In the genomic region with DNA sequence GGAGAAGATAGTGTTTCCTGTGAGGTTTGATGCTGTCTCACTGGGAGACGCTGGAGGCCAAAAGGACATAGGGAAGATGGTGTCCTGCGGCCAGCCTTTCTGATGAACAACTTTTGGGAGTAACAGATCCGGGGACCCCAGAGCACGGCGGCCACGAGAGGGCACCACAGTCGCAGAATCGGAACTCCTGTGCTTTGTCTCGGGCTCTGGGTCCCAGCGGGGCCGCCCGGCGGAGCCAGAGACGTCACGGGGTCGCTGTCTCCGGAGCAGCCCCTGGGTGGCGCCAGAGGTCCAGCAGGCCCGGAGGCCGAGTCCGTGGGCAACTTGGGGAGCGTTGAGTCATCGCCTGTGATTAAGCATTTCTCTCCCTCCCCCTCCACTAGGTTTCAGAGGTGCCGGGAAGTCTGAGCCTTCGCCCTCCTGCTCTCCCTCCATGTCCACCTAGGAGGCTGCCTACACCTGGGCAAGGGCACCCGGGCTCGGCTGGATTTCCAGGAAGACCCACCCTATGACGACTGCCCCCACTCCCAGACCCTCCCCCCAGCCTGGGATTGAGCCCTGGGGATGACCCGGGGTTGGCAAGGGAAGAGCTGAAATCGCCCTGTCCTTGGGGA, we compare ENCODE assay signal across 8 cellular contexts. TPM values are rescaled to one million over a fixed set of nuclear protein-coding genes. Genes with fewer than 3 reads are reported as not detected.
A peak's percentile ranks its signal among the peaks of the same experiment; 100 is the strongest.
DNase-seq lines count a peak whose midpoint lies in the region; ATAC-seq, FAIRE-seq and TF ChIP-seq lines count a peak whose summit lies in the region.

No MANE protein-coding gene starts in this region.

- peak overlapping the region; percentile 66 for H3K4me3 Mint-ChIP-seq in activated T-helper 1 cell treated with anti-CD3 and anti-CD28 coated beads, Interleukin-12 subunit alpha, Interleukin-12 subunit beta, Interleukin-2, Interleukin-4 antibody, amounts not matched to agents 30 ng/mL and 10 ng/mL and 1 ng/mL, durations not matched to agents 14 hours and 24 hours and 36 hours
- H3K4me3 Mint-ChIP-seq in naive thymus-derived CD8-positive, alpha-beta T cell = peak overlapping the region; percentile 47 to 77 (median 67)
- H3K4me3 Mint-ChIP-seq in stimulated activated naive B cell treated with anti-CD40 and anti-IgM and Interleukin-4, amounts not matched to agents 10 μg/mL and 1 μg/mL and 100 μg/mL, for 72 hours = peak overlapping the region; percentile 29 to 43

- H3K36me3 Mint-ChIP-seq in activated T-helper 1 cell treated with anti-CD3 and anti-CD28 coated beads, Interleukin-12 subunit alpha, Interleukin-12 subunit beta, Interleukin-2, Interleukin-4 antibody, amounts not matched to agents 30 ng/mL and 10 ng/mL and 1 ng/mL, durations not matched to agents 14 hours and 24 hours and 36 hours (ENCODE audit: low read depth) = no peaks in the 10 kb centered on the region
- H3K36me3 Mint-ChIP-seq in naive thymus-derived CD8-positive, alpha-beta T cell = no peaks in the 10 kb centered on the region
- H3K36me3 Mint-ChIP-seq in stimulated activated naive B cell treated with anti-CD40 and anti-IgM and Interleukin-4, amounts not matched to agents 10 μg/mL and 1 μg/mL and 100 μg/mL, for 72 hours = no peaks in the 10 kb centered on the region

- peak overlapping the region; percentile 76 for H3K4me2 ChIP-seq in DND-41 (ENCODE audit: insufficient read depth, low read length)

- H3K9me3 Mint-ChIP-seq in activated T-helper 1 cell treated with anti-CD3 and anti-CD28 coated beads, Interleukin-12 subunit alpha, Interleukin-12 subunit beta, Interleukin-2, Interleukin-4 antibody, amounts not matched to agents 30 ng/mL and 10 ng/mL and 1 ng/mL, durations not matched to agents 14 hours and 24 hours and 36 hours = no peaks in the 10 kb centered on the region
- no peaks in the 10 kb centered on the region for H3K9me3 Mint-ChIP-seq in naive thymus-derived CD8-positive, alpha-beta T cell
- no peaks in the 10 kb centered on the region for H3K9me3 Mint-ChIP-seq in stimulated activated naive B cell treated with anti-CD40 and anti-IgM and Interleukin-4, amounts not matched to agents 10 μg/mL and 1 μg/mL and 100 μg/mL, for 72 hours

- 0 out of 2 replicates have a peak, but pooled peaks cover 4% of the 10 kb centered on the region for H3K79me2 ChIP-seq in DND-41 (ENCODE audit: insufficient read depth, low read length)

- H3K27me3 Mint-ChIP-seq in activated T-helper 1 cell treated with anti-CD3 and anti-CD28 coated beads, Interleukin-12 subunit alpha, Interleukin-12 subunit beta, Interleukin-2, Interleukin-4 antibody, amounts not matched to agents 30 ng/mL and 10 ng/mL and 1 ng/mL, durations not matched to agents 14 hours and 24 hours and 36 hours (ENCODE audit: insufficient read depth) = peaks cover 12% of the 10 kb centered on the region
- H3K27me3 Mint-ChIP-seq in naive thymus-derived CD8-positive, alpha-beta T cell = no peaks in the 10 kb centered on the region
- peaks cover 0 to 12% of the 10 kb centered on the region in 2 donors for H3K27me3 Mint-ChIP-seq in stimulated activated naive B cell treated with anti-CD40 and anti-IgM and Interleukin-4, amounts not matched to agents 10 μg/mL and 1 μg/mL and 100 μg/mL, for 72 hours

- H2AFZ ChIP-seq in DND-41 (ENCODE audit: low read depth, low read length) = peak overlapping the region; percentile 42

- no peaks in the 10 kb centered on the region for H3K9me3 ChIP-seq in DND-41 (ENCODE audit: insufficient read depth, low read length, severe bottlenecking)

- TF ChIP-seq CTCF in DND-41 (IDR thresholded peaks at IDR 0.05; ENCODE audit: borderline replicate concordance, extremely low read depth, low read length, poor library complexity, severe bottlenecking) = peak; percentile 99

- DNase-seq in DND-41 (peak; percentile 97), Kasumi-1 (lab: John Stamatoyannopoulos, UW) (peak; percentile 95), RCC 7860 (ENCODE audit: low spot score) (peak; percentile 93), fibroblast of gingiva (ENCODE audit: low read depth) (peak; percentile 91)
- peak; percentile 97 for DNase-seq in activated T-helper 1 cell treated with anti-CD3 and anti-CD28 coated beads, Interleukin-12 subunit alpha, Interleukin-12 subunit beta, Interleukin-2, Interleukin-4 antibody, amounts not matched to agents 30 ng/mL and 10 ng/mL and 1 ng/mL, durations not matched to agents 14 hours and 24 hours and 36 hours (ENCODE audit: low spot score)
- DNase-seq in naive thymus-derived CD8-positive, alpha-beta T cell = peak; percentile 93 to 98 (median 95)
- DNase-seq in stimulated activated naive B cell treated with anti-CD40 and anti-IgM and Interleukin-4, amounts not matched to agents 10 μg/mL and 1 μg/mL and 100 μg/mL, for 72 hours = peak; percentile 95

- peaks cover 4% of the 10 kb centered on the region; the same call in 1 of the 2 replicates for H4K20me1 ChIP-seq in DND-41 (ENCODE audit: insufficient read depth, low read length)

- peak overlapping the region; percentile 99 for H3K27ac ChIP-seq in DND-41 (ENCODE audit: low read length)

- peaks cover 4% of the 10 kb centered on the region; the same call in 1 of the 2 replicates for H3K36me3 ChIP-seq in DND-41 (ENCODE audit: insufficient read depth, low read length)

- POLR2A ChIA-PET in naive thymus-derived CD8-positive, alpha-beta T cell (lab: Charles Lee) = interaction anchor here (0.6 to 6.6 kb wide), 9 partner anchors 25 to 490 kb away, joined by 3 to 41 read pairs (median 4); a partner anchor contains a TSS

- H3K4me1 Mint-ChIP-seq in activated T-helper 1 cell treated with anti-CD3 and anti-CD28 coated beads, Interleukin-12 subunit alpha, Interleukin-12 subunit beta, Interleukin-2, Interleukin-4 antibody, amounts not matched to agents 30 ng/mL and 10 ng/mL and 1 ng/mL, durations not matched to agents 14 hours and 24 hours and 36 hours (ENCODE audit: low read depth) = peaks cover 27% of the 10 kb centered on the region
- peaks cover 7 to 44% (median 40%) of the 10 kb centered on the region in 4 donors for H3K4me1 Mint-ChIP-seq in naive thymus-derived CD8-positive, alpha-beta T cell
- H3K4me1 Mint-ChIP-seq in stimulated activated naive B cell treated with anti-CD40 and anti-IgM and Interleukin-4, amounts not matched to agents 10 μg/mL and 1 μg/mL and 100 μg/mL, for 72 hours = peaks cover 30 to 34% of the 10 kb centered on the region in 2 donors

- H3K27ac Mint-ChIP-seq in activated T-helper 1 cell treated with anti-CD3 and anti-CD28 coated beads, Interleukin-12 subunit alpha, Interleukin-12 subunit beta, Interleukin-2, Interleukin-4 antibody, amounts not matched to agents 30 ng/mL and 10 ng/mL and 1 ng/mL, durations not matched to agents 14 hours and 24 hours and 36 hours = peak overlapping the region; percentile 89
- H3K27ac Mint-ChIP-seq in naive thymus-derived CD8-positive, alpha-beta T cell = peak overlapping the region in 9 of 10 donors; percentile 11 to 77 (median 73)
- peak overlapping the region; percentile 87 for H3K27ac Mint-ChIP-seq in stimulated activated naive B cell treated with anti-CD40 and anti-IgM and Interleukin-4, amounts not matched to agents 10 μg/mL and 1 μg/mL and 100 μg/mL, for 72 hours

- peaks cover 52% of the 10 kb centered on the region for H3K4me1 ChIP-seq in DND-41 (ENCODE audit: insufficient read depth, low read length)

- peak; percentile 72 for ATAC-seq in DND-41 (ENCODE audit: insufficient read depth, low read depth)
- peak; percentile 86 for ATAC-seq in GM21825 (IDR thresholded peaks at IDR 0.05; ENCODE audit: unreplicated experiment)
- ATAC-seq in naive thymus-derived CD8-positive, alpha-beta T cell = peak; percentile 94
- peak; percentile 91 to 94 for ATAC-seq in stimulated activated naive B cell treated with anti-CD40 and anti-IgM and Interleukin-4, amounts not matched to agents 10 μg/mL and 1 μg/mL and 100 μg/mL, for 72 hours (replicated peaks)

- peak overlapping the region; percentile 55 for H3K9ac ChIP-seq in DND-41 (ENCODE audit: low read depth, low read length)

- peak overlapping the region in 1 of 2 experiments; percentile 50; a peak in 2 of 4 replicates for H3K4me3 ChIP-seq in DND-41 (ENCODE audit: low read depth in 1 of 2, low read length in 2 of 2)

- intact Hi-C loops in activated T-helper 1 cell treated with anti-CD3 and anti-CD28 coated beads, Interleukin-12 subunit alpha, Interleukin-12 subunit beta, Interleukin-2, Interleukin-4 antibody, amounts not matched to agents 30 ng/mL and 10 ng/mL and 1 ng/mL, durations not matched to agents 14 hours and 24 hours and 36 hours (cut with micrococcal nuclease) = loop anchor here (1.0 to 10.0 kb wide), 14 partner anchors 26 to 607 kb away; a partner anchor contains a TSS

- FAIRE-seq in RCC 7860 (lab: Jason Lieb, UNC) = peak; percentile 79

- no peaks in the 10 kb centered on the region for H3K27me3 ChIP-seq in DND-41 (ENCODE audit: insufficient read depth, low read length, poor library complexity)

RNA-seq across cellular contexts. Expression of a gene that starts 3.2 kb away (rescaled TPM):
- total RNA-seq in activated T-helper 1 cell treated with anti-CD3 and anti-CD28 coated beads, Interleukin-12 subunit alpha, Interleukin-12 subunit beta, Interleukin-2, Interleukin-4 antibody, amounts not matched to agents 30 ng/mL and 10 ng/mL and 1 ng/mL, durations not matched to agents 14 hours and 24 hours and 36 hours = 1.5 and 3.1 TPM in 2 replicates
- total RNA-seq in naive thymus-derived CD8-positive, alpha-beta T cell = not detected
- polyA plus RNA-seq in naive thymus-derived CD8-positive, alpha-beta T cell = not detected

RNA-seq across cellular contexts. Expression of a gene that starts 25.8 kb away (rescaled TPM):
- total RNA-seq in activated T-helper 1 cell treated with anti-CD3 and anti-CD28 coated beads, Interleukin-12 subunit alpha, Interleukin-12 subunit beta, Interleukin-2, Interleukin-4 antibody, amounts not matched to agents 30 ng/mL and 10 ng/mL and 1 ng/mL, durations not matched to agents 14 hours and 24 hours and 36 hours = 16.6 and 20.5 TPM in 2 replicates
- 1 to 10 TPM; 3.0 to 3.7 TPM for total RNA-seq in naive thymus-derived CD8-positive, alpha-beta T cell
- polyA plus RNA-seq in naive thymus-derived CD8-positive, alpha-beta T cell = under 1 TPM; 0.49 to 0.94 (median 0.76) TPM

RNA-seq across cellular contexts. Expression of a gene that starts 25.8 kb away (rescaled TPM):
- 43.9 and 45.6 TPM in 2 replicates for total RNA-seq in activated T-helper 1 cell treated with anti-CD3 and anti-CD28 coated beads, Interleukin-12 subunit alpha, Interleukin-12 subunit beta, Interleukin-2, Interleukin-4 antibody, amounts not matched to agents 30 ng/mL and 10 ng/mL and 1 ng/mL, durations not matched to agents 14 hours and 24 hours and 36 hours
- total RNA-seq in naive thymus-derived CD8-positive, alpha-beta T cell = 10 to 100 TPM; 29.7 to 30.7 TPM
- polyA plus RNA-seq in naive thymus-derived CD8-positive, alpha-beta T cell = 10 to 100 TPM in 1 of 3 donors, 1 to 10 TPM in 2; 4.3 to 10.5 (median 5.5) TPM

RNA-seq across cellular contexts. Expression of a gene that starts 58.1 kb away (rescaled TPM):
- not detected in 2 replicates for total RNA-seq in activated T-helper 1 cell treated with anti-CD3 and anti-CD28 coated beads, Interleukin-12 subunit alpha, Interleukin-12 subunit beta, Interleukin-2, Interleukin-4 antibody, amounts not matched to agents 30 ng/mL and 10 ng/mL and 1 ng/mL, durations not matched to agents 14 hours and 24 hours and 36 hours
- total RNA-seq in naive thymus-derived CD8-positive, alpha-beta T cell = not detected
- polyA plus RNA-seq in naive thymus-derived CD8-positive, alpha-beta T cell = not detected
